In genomic region chr17:61404702-61405046, GRCh38 we compare ENCODE assay signal across 11 cellular contexts. TPM values are rescaled to one million over a fixed set of nuclear protein-coding genes. Genes with fewer than 3 reads are reported as not detected.
DNase-seq lines count a peak whose midpoint lies in the region; ATAC-seq and TF ChIP-seq lines count a peak whose summit lies in the region.
"Had no signal": no experiment of that assay in that cellular context is flagged by ENCODE, and none has a peak within 500 bp of the region (broad histone marks: within the 10 kb centered on the region; RNA-seq: fewer than 3 reads in every experiment).

No MANE protein-coding gene starts in this region.

- peaks cover 67 to 78% of the 10 kb centered on the region in 2 donors for H3K27me3 Mint-ChIP-seq in effector memory CD8-positive, alpha-beta T cell
- peaks cover 72% of the 10 kb centered on the region for H3K27me3 Mint-ChIP-seq in nephron (ENCODE audit: low read depth)
- H3K27me3 Mint-ChIP-seq in type B pancreatic cell, result peaks cover 73% of the 10 kb centered on the region

- intact Hi-C loops in Right ventricle myocardium superior (cut with DNase I) (no loop called here), left ventricle myocardium superior (cut with micrococcal nuclease) (no loop called here)

- H3K9me3 Mint-ChIP-seq in effector memory CD8-positive, alpha-beta T cell, result no peaks in the 10 kb centered on the region
- H3K9me3 Mint-ChIP-seq in nephron, result no peaks in the 10 kb centered on the region
- no peaks in the 10 kb centered on the region for H3K9me3 Mint-ChIP-seq in type B pancreatic cell

- TF ChIP-seq CTCF in nephron (IDR thresholded peaks at IDR 0.05; ENCODE audit: unreplicated experiment in 3 of 3) (no peak), type B pancreatic cell (conservative IDR thresholded peaks at IDR 0.05) (no peak)

- H3K27ac Mint-ChIP-seq in effector memory CD8-positive, alpha-beta T cell, result no peak overlapping the region
- H3K27ac Mint-ChIP-seq in nephron, result peak overlapping the region in 1 of 3 experiments; percentile 31
- H3K27ac Mint-ChIP-seq in type B pancreatic cell, result no peak overlapping the region

- H3K4me3 Mint-ChIP-seq in effector memory CD8-positive, alpha-beta T cell, result peak overlapping the region; percentile 54 to 70
- H3K4me3 Mint-ChIP-seq in nephron (peak overlapping the region; percentile 92 to 98 (median 93)), type B pancreatic cell (peak overlapping the region; percentile 55)

- ATAC-seq in Right ventricle myocardium superior (ENCODE audit: poor library complexity) (no peak), left ventricle myocardium superior (no peak)
- no peak for ATAC-seq in effector memory CD8-positive, alpha-beta T cell (replicated peaks)

- DNase-seq in Right ventricle myocardium superior (peak; percentile 30), left ventricle myocardium superior (no peak), type B pancreatic cell (ENCODE audit: extremely low spot score, unreplicated experiment) (no peak), ACHN (no peak), NCI-H187 treated with DMSO at 0.1 percent for 48 hours (lab: John Stamatoyannopoulos, UW) (no peak)
- DNase-seq in effector memory CD8-positive, alpha-beta T cell, result no peak
- DNase-seq in activated naive CD4-positive, alpha-beta T cell treated with anti-CD3 and anti-CD28 coated beads, Interleukin-2, amount 50 U/mL, for 16 hours, result no peak
- DNase-seq: caudate nucleus, NCI-H1417 treated with DMSO at 0.1 percent for 48 hours had no signal

- peaks cover 19% of the 10 kb centered on the region for H3K36me3 Mint-ChIP-seq in effector memory CD8-positive, alpha-beta T cell (ENCODE audit: insufficient read depth)
- H3K36me3 Mint-ChIP-seq in nephron (ENCODE audit: low read depth), result peaks cover 54% of the 10 kb centered on the region
- peaks cover 16% of the 10 kb centered on the region for H3K36me3 Mint-ChIP-seq in type B pancreatic cell

- in situ Hi-C loops in ACHN (cut with HindIII; ENCODE audit: low pct_ligation_motif_present, low pct_unique_long_range_greater_than_20kb, low sequenced_read_pairs), result no loop called here

- H3K4me1 Mint-ChIP-seq in effector memory CD8-positive, alpha-beta T cell (ENCODE audit: low read depth in 2 of 2), result peaks cover 25 to 32% of the 10 kb centered on the region in 2 donors
- peaks cover 49% of the 10 kb centered on the region for H3K4me1 Mint-ChIP-seq in nephron
- peaks cover 23% of the 10 kb centered on the region for H3K4me1 Mint-ChIP-seq in type B pancreatic cell (ENCODE audit: unreplicated experiment)

RNA-seq across cellular contexts. Expression of gene TBX2, which starts 5.0 kb away (rescaled TPM):
- total RNA-seq in Right ventricle myocardium superior (13.1 TPM), left ventricle myocardium superior (9.1 TPM), type B pancreatic cell (ENCODE audit: low replicate concordance) (8.7 and 55.9 TPM in 2 replicates)

RNA-seq across cellular contexts. Expression of gene TBX4, which starts 47.5 kb away (rescaled TPM):
- total RNA-seq in Right ventricle myocardium superior (not detected), left ventricle myocardium superior (not detected), type B pancreatic cell (ENCODE audit: low replicate concordance) (0.45 and 1.8 TPM in 2 replicates)
- total RNA-seq: frontal cortex had no signal
